Comparison of ENCODE assay signal across 12 cellular contexts in the genomic region with DNA sequence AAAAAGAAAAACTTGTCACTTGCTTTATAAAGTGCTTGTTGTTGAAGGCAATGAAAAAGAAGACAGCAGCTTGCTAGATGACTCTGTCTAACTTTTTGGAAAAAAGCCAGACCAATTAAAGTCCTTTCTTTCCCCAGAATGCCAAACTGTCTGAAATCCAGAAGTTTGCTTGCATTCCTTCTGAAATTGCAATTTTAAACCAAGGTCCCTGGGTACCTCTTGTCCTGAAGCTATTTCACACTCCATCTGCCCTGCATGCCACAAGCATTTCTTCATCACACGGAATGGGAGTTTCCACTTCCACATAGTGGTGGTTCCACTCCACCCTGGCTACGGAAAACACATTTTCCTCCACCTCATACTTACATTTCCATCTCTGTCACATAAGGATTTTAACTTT.
DNase-seq lines count a peak whose midpoint lies in the region; ATAC-seq and TF ChIP-seq lines count a peak whose summit lies in the region.
"Had no signal": no experiment of that assay in that cellular context is flagged by ENCODE, and none has a peak within 500 bp of the region (broad histone marks: within the 10 kb centered on the region; RNA-seq: fewer than 3 reads in every experiment).

No MANE protein-coding gene starts in this region.

- DNase-seq in HFFc6 (peak; percentile 93), amniotic epithelial cell (ENCODE audit: low read depth) (peak; percentile 82), right cardiac atrium (peak in 1 of 3 donors; percentile 15), thoracic aorta (ENCODE audit: low spot score) (no peak), substantia nigra (lab: John Stamatoyannopoulos, UW) (no peak), omental fat pad (ENCODE audit: low spot score) (no peak)
- DNase-seq: activated CD8-positive, alpha-beta memory T cell treated with anti-CD3 and anti-CD28 coated beads, Interleukin-2, amount 10 ng/mL, durations not matched to agents 7 days and 5 days; GDM1; occipital lobe; T-helper 1 cell had no signal

- H3K36me3 ChIP-seq in thoracic aorta: no peaks in the 10 kb centered on the region

- peaks cover 39% of the 10 kb centered on the region for H3K36me3 Mint-ChIP-seq in HFFc6 (ENCODE audit: low read depth)

- H3K27me3 Mint-ChIP-seq in HFFc6 (ENCODE audit: insufficient read depth): no peaks in the 10 kb centered on the region
- H3K27me3 Mint-ChIP-seq: activated CD8-positive, alpha-beta memory T cell treated with anti-CD3 and anti-CD28 coated beads, Interleukin-2, amount 10 ng/mL, durations not matched to agents 7 days and 5 days had no signal

- H3K4me3 ChIP-seq in right cardiac atrium (ENCODE audit: low read length): no peak overlapping the region
- H3K4me3 ChIP-seq in thoracic aorta: peak overlapping the region; percentile 19
- H3K4me3 ChIP-seq: cardiac muscle cell had no signal

- peaks cover 4% of the 10 kb centered on the region for H3K9me3 Mint-ChIP-seq in HFFc6

- H3K27ac Mint-ChIP-seq in HFFc6: peak overlapping the region; percentile 75
- H3K27ac Mint-ChIP-seq: activated CD8-positive, alpha-beta memory T cell treated with anti-CD3 and anti-CD28 coated beads, Interleukin-2, amount 10 ng/mL, durations not matched to agents 7 days and 5 days had no signal

- TF ChIP-seq CTCF in HFFc6 (IDR thresholded peaks at IDR 0.05) (no peak), thoracic aorta (IDR thresholded peaks at IDR 0.05) (no peak), omental fat pad (IDR thresholded peaks at IDR 0.05) (no peak)

- intact Hi-C loops in right cardiac atrium (cut with DNase I): no loop called here

- H3K27ac ChIP-seq in right cardiac atrium (ENCODE audit: low read length): no peak overlapping the region
- peak overlapping the region; percentile 42 to 58 for H3K27ac ChIP-seq in thoracic aorta
- no peak overlapping the region for H3K27ac ChIP-seq in substantia nigra (ENCODE audit: low read depth, low read length, poor library complexity, severe bottlenecking)
- H3K27ac ChIP-seq: cardiac muscle cell had no signal

- peak; percentile 73 to 81 for ATAC-seq in right cardiac atrium
- no peak for ATAC-seq in thoracic aorta (ENCODE audit: insufficient number of reproducible peaks, low FRiP score, low read depth)
- no peak for ATAC-seq in GM19023 (IDR thresholded peaks at IDR 0.05; ENCODE audit: unreplicated experiment)
- ATAC-seq in omental fat pad (ENCODE audit: low FRiP score): no peak
- ATAC-seq: activated CD8-positive, alpha-beta memory T cell treated with anti-CD3 and anti-CD28 coated beads, Interleukin-2, amount 10 ng/mL, durations not matched to agents 7 days and 5 days had no signal

- no peaks in the 10 kb centered on the region for H3K9me3 ChIP-seq in right cardiac atrium (ENCODE audit: control insufficient read depth, low read length)
- H3K9me3 ChIP-seq in thoracic aorta: no peaks in the 10 kb centered on the region

- WGBS in right cardiac atrium: 55% methylated on average over 2 of the region's 2 CpGs

- no peaks in the 10 kb centered on the region for H3K27me3 ChIP-seq in right cardiac atrium (ENCODE audit: control insufficient read depth, insufficient read depth)
- no peaks in the 10 kb centered on the region for H3K27me3 ChIP-seq in thoracic aorta (replicated peaks; ENCODE audit: insufficient read depth)
- H3K27me3 ChIP-seq: cardiac muscle cell had no signal

- H3K4me3 Mint-ChIP-seq in HFFc6: peak overlapping the region; percentile 79
- H3K4me3 Mint-ChIP-seq: activated CD8-positive, alpha-beta memory T cell treated with anti-CD3 and anti-CD28 coated beads, Interleukin-2, amount 10 ng/mL, durations not matched to agents 7 days and 5 days had no signal

- H3K4me1 ChIP-seq in right cardiac atrium (ENCODE audit: control insufficient read depth, insufficient read depth, low read length) (no peaks in the 10 kb centered on the region), thoracic aorta (ENCODE audit: control insufficient read depth in 1 of 2, low read depth in 2 of 2) (peaks cover 18 to 26% of the 10 kb centered on the region in 2 donors)

- H3K4me1 Mint-ChIP-seq in HFFc6 (ENCODE audit: low read depth): peaks cover 56% of the 10 kb centered on the region
- H3K4me1 Mint-ChIP-seq: activated CD8-positive, alpha-beta memory T cell treated with anti-CD3 and anti-CD28 coated beads, Interleukin-2, amount 10 ng/mL, durations not matched to agents 7 days and 5 days had no signal

Comparison
In these comparisons a context has a peak if more than half of its experiments do, and no peak if none do; other contexts are left out.
1. DNase-seq: peak in HFFc6 (single experiment) and amniotic epithelial cell (single experiment); none in thoracic aorta (single experiment), substantia nigra (0 of 49) and omental fat pad (single experiment).
2. ATAC-seq: peak in right cardiac atrium (2 of 2); none in thoracic aorta (single experiment), GM19023 (single experiment) and omental fat pad (single experiment).
3. H3K27ac ChIP-seq: peak in thoracic aorta (2 of 2); none in right cardiac atrium (single experiment) and substantia nigra (single experiment).